ENCODE assay signal across 1 cellular context in the genomic region with DNA sequence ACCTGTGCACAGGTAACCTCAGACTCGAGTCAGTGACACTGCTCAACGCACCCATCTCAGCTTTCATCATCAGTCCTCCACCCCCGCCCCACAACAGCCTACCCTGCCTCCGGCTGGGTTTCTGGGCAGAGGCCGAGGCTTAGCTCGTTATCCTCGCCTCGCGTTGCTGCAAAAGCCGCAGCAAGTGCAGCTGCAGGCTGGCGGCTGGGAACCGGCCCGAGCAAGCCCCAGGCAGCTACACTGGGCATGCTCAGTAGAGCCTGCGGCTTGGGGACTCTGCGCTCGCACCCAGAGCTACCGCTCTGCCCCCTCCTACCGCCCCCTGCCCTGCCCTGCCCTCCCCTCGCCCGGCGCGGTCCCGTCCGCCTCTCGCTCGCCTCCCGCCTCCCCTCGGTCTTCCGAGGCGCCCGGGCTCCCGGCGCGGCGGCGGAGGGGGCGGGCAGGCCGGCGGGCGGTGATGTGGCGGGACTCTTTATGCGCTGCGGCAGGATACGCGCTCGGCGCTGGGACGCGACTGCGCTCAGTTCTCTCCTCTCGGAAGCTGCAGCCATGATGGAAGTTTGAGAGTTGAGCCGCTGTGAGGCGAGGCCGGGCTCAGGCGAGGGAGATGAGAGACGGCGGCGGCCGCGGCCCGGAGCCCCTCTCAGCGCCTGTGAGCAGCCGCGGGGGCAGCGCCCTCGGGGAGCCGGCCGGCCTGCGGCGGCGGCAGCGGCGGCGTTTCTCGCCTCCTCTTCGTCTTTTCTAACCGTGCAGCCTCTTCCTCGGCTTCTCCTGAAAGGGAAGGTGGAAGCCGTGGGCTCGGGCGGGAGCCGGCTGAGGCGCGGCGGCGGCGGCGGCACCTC.
TF ChIP-seq lines count a peak whose summit lies in the region.

A gene with protein sequence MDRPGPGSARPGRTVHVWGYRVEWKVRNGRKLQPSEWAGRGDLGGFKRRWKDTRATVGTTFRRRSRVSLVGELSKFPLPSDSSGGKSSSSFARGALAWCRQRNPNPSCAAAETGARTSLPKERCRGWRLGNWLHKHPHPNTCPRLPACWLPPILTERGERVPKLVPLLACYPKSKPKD (minus strand): TSS at position 432 of the 842 bp plus-strand sequence. CDS start 1,046 bp downstream, outside the sequence.
A gene (plus strand): TSS at position 524 of the 842 bp plus-strand sequence. CDS start 845 bp downstream, outside the sequence.

TF ChIP-seq in Ishikawa, 13 proteins besides CTCF, POLR2A, EP300 and RAD21 (continued from another document):
- TF ChIP-seq FOXM1 (IDR thresholded peaks at IDR 0.05; ENCODE audit: borderline replicate concordance, low read depth) (no peak), CREB1 (IDR thresholded peaks at IDR 0.05; ENCODE audit: low read depth) (no peak), TAF1 (IDR thresholded peaks at IDR 0.05; ENCODE audit: low read depth) (peak; percentile 99), YY1 (IDR thresholded peaks at IDR 0.05; ENCODE audit: low read depth) (peak; percentile 93), NFIC (IDR thresholded peaks at IDR 0.05) (no peak)
- TF ChIP-seq, protein P1, sequence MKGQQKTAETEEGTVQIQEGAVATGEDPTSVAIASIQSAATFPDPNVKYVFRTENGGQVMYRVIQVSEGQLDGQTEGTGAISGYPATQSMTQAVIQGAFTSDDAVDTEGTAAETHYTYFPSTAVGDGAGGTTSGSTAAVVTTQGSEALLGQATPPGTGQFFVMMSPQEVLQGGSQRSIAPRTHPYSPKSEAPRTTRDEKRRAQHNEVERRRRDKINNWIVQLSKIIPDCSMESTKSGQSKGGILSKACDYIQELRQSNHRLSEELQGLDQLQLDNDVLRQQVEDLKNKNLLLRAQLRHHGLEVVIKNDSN (IDR thresholded peaks at IDR 0.05), result peak; percentile 77
